Comparison of ENCODE assay signal across 8 cellular contexts in the genomic region with DNA sequence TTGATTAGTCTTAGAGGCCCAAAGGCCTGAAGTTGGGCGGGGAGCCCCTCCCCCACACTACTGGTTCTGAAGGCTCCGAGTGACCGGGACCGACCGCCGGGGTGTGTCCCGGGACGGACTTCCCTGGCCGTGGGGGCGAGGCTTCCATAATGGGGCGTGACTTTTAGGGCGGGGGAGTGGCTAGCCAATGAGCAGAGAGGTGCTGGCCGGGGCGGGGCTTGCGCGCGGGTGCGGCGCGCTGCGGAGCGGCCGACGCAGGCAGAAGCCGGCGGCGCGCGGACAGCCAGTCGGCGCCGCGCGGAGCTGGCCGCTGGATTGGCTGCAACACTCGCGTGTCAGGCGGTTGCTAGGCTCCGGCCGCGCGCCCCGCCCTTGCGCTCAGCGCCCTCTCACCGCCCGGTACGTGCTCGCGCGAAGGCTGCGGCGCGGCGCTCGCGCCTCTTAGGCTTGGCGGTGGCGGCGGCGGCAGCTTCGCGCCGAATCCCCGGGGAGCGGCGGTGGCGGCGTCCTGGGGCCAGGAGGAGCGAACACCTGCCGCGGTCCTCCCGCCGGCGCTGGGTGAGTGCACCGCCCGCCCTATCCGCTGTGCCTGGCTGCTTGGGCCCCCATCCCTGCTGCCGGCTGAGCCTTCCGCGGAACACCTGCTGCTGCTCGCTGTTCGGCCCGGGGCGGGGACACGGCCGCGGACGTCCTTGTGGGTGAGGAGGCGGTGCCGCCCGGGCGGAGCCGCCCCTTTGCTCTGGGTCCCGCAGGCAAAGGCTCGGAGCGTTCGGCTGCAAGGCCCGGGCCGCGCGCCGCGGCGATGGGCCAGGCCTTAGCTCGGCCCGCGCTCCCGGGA. TPM values are rescaled to one million over a fixed set of nuclear protein-coding genes. Genes with fewer than 3 reads are reported as not detected.
A peak's percentile ranks its signal among the peaks of the same experiment; 100 is the strongest.
DNase-seq lines count a peak whose midpoint lies in the region; TF ChIP-seq lines count a peak whose summit lies in the region.

Gene DAG1 (plus strand): TSS at position 392 of the 838 bp plus-strand sequence. CDS start 40,268 bp downstream, outside the sequence.

- peaks cover 11% of the 10 kb centered on the region for H3K9me3 Mint-ChIP-seq in nephron progenitor cell
- H3K9me3 Mint-ChIP-seq in stimulated activated naive CD8-positive, alpha-beta T cell treated with anti-CD3 and anti-CD28 coated beads, Interleukin-15, Interleukin-2, amounts not matched to agents 100 ng/mL and 50 ng/mL, for 24 hours, result no peaks in the 10 kb centered on the region

- H3K27me3 ChIP-seq in HAP-1 (ENCODE audit: low read depth) (no peaks in the 10 kb centered on the region), MM.1S (replicated peaks; ENCODE audit: insufficient read depth, low read length) (no peaks in the 10 kb centered on the region)

- no peaks in the 10 kb centered on the region for H3K9me3 ChIP-seq in ES-I3 (ENCODE audit: control insufficient read depth, insufficient read depth, low read length)
- no peaks in the 10 kb centered on the region for H3K9me3 ChIP-seq in HAP-1
- no peaks in the 10 kb centered on the region for H3K9me3 ChIP-seq in MM.1S (replicated peaks; ENCODE audit: insufficient read depth, low read length)

- no peaks in the 10 kb centered on the region for H3K9me2 ChIP-seq in MM.1S (replicated peaks; ENCODE audit: insufficient read depth, low read length)

- H3K27me3 Mint-ChIP-seq in nephron progenitor cell (ENCODE audit: low read depth, poor library complexity), result peaks cover 10% of the 10 kb centered on the region
- no peaks in the 10 kb centered on the region for H3K27me3 Mint-ChIP-seq in stimulated activated naive CD8-positive, alpha-beta T cell treated with anti-CD3 and anti-CD28 coated beads, Interleukin-15, Interleukin-2, amounts not matched to agents 100 ng/mL and 50 ng/mL, for 24 hours

- in situ Hi-C loops in HAP-1 (cut with MboI; ENCODE audit: low sequenced_read_pairs), result no loop called here

- no peaks in the 10 kb centered on the region for H4K20me1 ChIP-seq in MM.1S (ENCODE audit: insufficient read depth, low read length)

- peaks cover 10% of the 10 kb centered on the region for H3F3A ChIP-seq in MM.1S (ENCODE audit: insufficient read depth, low read length)

- H2AFZ ChIP-seq in MM.1S (ENCODE audit: low read length), result peak within 1 kb of the TSS; percentile 94

- peaks cover 14% of the 10 kb centered on the region for H3K4me1 ChIP-seq in ES-I3 (ENCODE audit: insufficient read depth, low read length)
- peaks cover 22% of the 10 kb centered on the region for H3K4me1 ChIP-seq in HAP-1
- H3K4me1 ChIP-seq in MM.1S (ENCODE audit: low read length), result peaks cover 16% of the 10 kb centered on the region

- H3K79me2 ChIP-seq in MM.1S (ENCODE audit: low read length), result peaks cover 41% of the 10 kb centered on the region

- H3K9ac ChIP-seq in ES-I3 (ENCODE audit: low read depth, low read length) (peak within 1 kb of the TSS; percentile 78), MM.1S (ENCODE audit: low read length) (peak within 1 kb of the TSS; percentile 87)

- H3K4me3 ChIP-seq in HAP-1, result peak within 1 kb of the TSS; percentile 61
- H3K4me3 ChIP-seq in MM.1S (ENCODE audit: low read length), result peak within 1 kb of the TSS; percentile 96
- peak within 1 kb of the TSS; percentile 87 for H3K4me3 ChIP-seq in fibroblast of the aortic adventitia (ENCODE audit: low read depth, low read length)

- DNase-seq in HAP-1 (ENCODE audit: low spot score in 2 of 2) (peak; percentile 96 to 99), MM.1S (peak; percentile 98), SHP77 treated with DMSO at 0.1 percent for 48 hours (lab: John Stamatoyannopoulos, UW) (peak; percentile 73), fibroblast of the aortic adventitia (ENCODE audit: low read depth) (peak; percentile 92), nephron progenitor cell (peak; percentile 99)
- DNase-seq in activated effector memory CD4-positive, alpha-beta T cell treated with anti-CD3 and anti-CD28 coated beads, Interleukin-2, amount 50 U/mL, for 16 hours, result peak; percentile 98

- peak within 1 kb of the TSS; percentile 97 for H3K4me2 ChIP-seq in MM.1S (ENCODE audit: low read depth, low read length)

- TF ChIP-seq CTCF in MM.1S (IDR thresholded peaks at IDR 0.05; ENCODE audit: low read length), result no peak
- no peak for TF ChIP-seq CTCF in fibroblast of the aortic adventitia (IDR thresholded peaks at IDR 0.05; ENCODE audit: insufficient read depth, low read length)
- no peak for TF ChIP-seq CTCF in nephron progenitor cell (IDR thresholded peaks at IDR 0.05)

- peak within 1 kb of the TSS; percentile 98 for H3K27ac Mint-ChIP-seq in nephron progenitor cell
- peak within 1 kb of the TSS; percentile 88 for H3K27ac Mint-ChIP-seq in stimulated activated naive CD8-positive, alpha-beta T cell treated with anti-CD3 and anti-CD28 coated beads, Interleukin-15, Interleukin-2, amounts not matched to agents 100 ng/mL and 50 ng/mL, for 24 hours

- H3K4me3 Mint-ChIP-seq in nephron progenitor cell, result peak within 1 kb of the TSS; percentile 92
- H3K4me3 Mint-ChIP-seq in stimulated activated naive CD8-positive, alpha-beta T cell treated with anti-CD3 and anti-CD28 coated beads, Interleukin-15, Interleukin-2, amounts not matched to agents 100 ng/mL and 50 ng/mL, for 24 hours, result peak within 1 kb of the TSS; percentile 94

- H3K36me3 ChIP-seq in ES-I3 (ENCODE audit: insufficient read depth, low read length) (no peaks in the 10 kb centered on the region), HAP-1 (replicated peaks) (peaks cover 2% of the 10 kb centered on the region; the same call in 1 of the 2 replicates), MM.1S (replicated peaks; ENCODE audit: insufficient read depth, low read length) (0 out of 2 replicates have a peak, but pooled peaks cover 3% of the 10 kb centered on the region)

- peaks cover 30% of the 10 kb centered on the region for H3K4me1 Mint-ChIP-seq in nephron progenitor cell
- peaks cover 27% of the 10 kb centered on the region for H3K4me1 Mint-ChIP-seq in stimulated activated naive CD8-positive, alpha-beta T cell treated with anti-CD3 and anti-CD28 coated beads, Interleukin-15, Interleukin-2, amounts not matched to agents 100 ng/mL and 50 ng/mL, for 24 hours (ENCODE audit: low read depth)

- peaks cover 25% of the 10 kb centered on the region for H3K36me3 Mint-ChIP-seq in nephron progenitor cell (ENCODE audit: low read depth)
- H3K36me3 Mint-ChIP-seq in stimulated activated naive CD8-positive, alpha-beta T cell treated with anti-CD3 and anti-CD28 coated beads, Interleukin-15, Interleukin-2, amounts not matched to agents 100 ng/mL and 50 ng/mL, for 24 hours (ENCODE audit: low read depth), result no peaks in the 10 kb centered on the region

- H3K27ac ChIP-seq in MM.1S (ENCODE audit: low read length), result peak within 1 kb of the TSS; percentile 97

RNA-seq across cellular contexts. Expression of gene DAG1, which starts in this region (rescaled TPM):
- 34.1 and 63.4 TPM in 2 replicates for total RNA-seq in fibroblast of the aortic adventitia (ENCODE audit: low replicate concordance)

Comparison
In these comparisons a context has a peak if more than half of its experiments do, and no peak if none do; other contexts are left out.
1. Peak in every context shown above with its lines: DNase-seq, H3K4me3 ChIP-seq and H3K27ac ChIP-seq.